In the genomic region with DNA sequence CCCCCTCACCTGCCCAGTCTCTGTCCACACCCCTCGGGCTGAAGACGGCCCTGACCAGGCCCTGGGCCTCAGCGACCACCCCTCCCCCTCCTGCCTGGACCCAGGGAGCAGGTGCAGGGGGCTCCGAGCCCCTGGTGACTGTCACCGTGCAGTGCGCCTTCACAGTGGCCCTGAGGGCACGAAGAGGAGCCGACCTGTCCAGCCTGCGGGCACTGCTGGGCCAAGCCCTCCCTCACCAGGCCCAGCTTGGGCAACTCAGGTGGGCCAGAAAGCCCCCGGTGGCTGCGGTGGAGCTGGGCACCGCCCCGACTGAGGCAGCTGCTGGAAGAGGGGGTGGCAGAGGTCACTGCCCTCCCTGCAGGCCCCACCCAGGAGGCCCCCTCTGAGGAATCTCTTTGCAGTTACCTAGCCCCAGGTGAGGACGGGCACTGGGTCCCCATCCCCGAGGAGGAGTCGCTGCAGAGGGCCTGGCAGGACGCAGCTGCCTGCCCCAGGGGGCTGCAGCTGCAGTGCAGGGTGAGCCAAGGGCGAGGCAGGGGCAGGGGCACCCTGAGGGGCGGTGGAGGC, we compare ENCODE assay signal across 17 cellular contexts. TPM values are rescaled to one million over a fixed set of nuclear protein-coding genes. Genes with fewer than 3 reads are reported as not detected.
"Had no signal": no experiment of that assay in that cellular context is flagged by ENCODE, and none has a peak within 500 bp of the region (broad histone marks: within the 10 kb centered on the region; RNA-seq: fewer than 3 reads in every experiment).

No MANE protein-coding gene starts in this region.

- H2AFZ ChIP-seq: neural progenitor cell had no signal

- H3K4me1 ChIP-seq: neural progenitor cell had no signal

- H3K4me3 ChIP-seq: neural progenitor cell, ovary had no signal

- H3K36me3 Mint-ChIP-seq: activated naive CD4-positive, alpha-beta T cell treated with anti-CD3 and anti-CD28 coated beads, Interleukin-2, amount 50 U/mL, for 24 hours; brain; neural progenitor cell; stimulated activated memory B cell treated with anti-CD40 and anti-IgM and Interleukin-4, amounts not matched to agents 10 μg/mL and 1 μg/mL and 100 μg/mL, for 72 hours had no signal

- H3K9ac ChIP-seq: neural progenitor cell had no signal

- H3K4me3 Mint-ChIP-seq: activated naive CD4-positive, alpha-beta T cell treated with anti-CD3 and anti-CD28 coated beads, Interleukin-2, amount 50 U/mL, for 24 hours; activated T-cell treated with anti-CD3 and anti-CD28 coated beads, Interleukin-2, amount 50 U/mL, for 4 hours; brain; central memory CD8-positive, alpha-beta T cell; dendritic cell treated with granulocyte-macrophage colony-stimulating factor and Interleukin-4, amounts not matched to agents 40 ng/mL and 50 ng/mL, for 4 days; effector memory CD8-positive, alpha-beta T cell; neural progenitor cell; stimulated activated memory B cell treated with anti-CD40 and anti-IgM and Interleukin-4, amounts not matched to agents 10 μg/mL and 1 μg/mL and 100 μg/mL, for 72 hours had no signal

- H3K4me1 Mint-ChIP-seq: activated naive CD4-positive, alpha-beta T cell treated with anti-CD3 and anti-CD28 coated beads, Interleukin-2, amount 50 U/mL, for 24 hours; brain; central memory CD8-positive, alpha-beta T cell; neural progenitor cell had no signal

- DNase-seq: activated CD4-positive, alpha-beta T cell treated with anti-CD3 and anti-CD28 coated beads for 1 hour; activated CD4-positive, alpha-beta T cell treated with anti-CD3 and anti-CD28 coated beads, Interleukin-2, amount 50 U/mL, for 48 hours; activated effector memory CD4-positive, alpha-beta T cell treated with Interleukin-2 at 50 U/mL for 16 hours; activated T-cell treated with anti-CD3 and anti-CD28 coated beads, Interleukin-2, amount 50 U/mL, for 4 hours; amniotic stem cell; effector memory CD8-positive, alpha-beta T cell; foreskin melanocyte; mammary epithelial cell; stimulated activated CD4-positive, alpha-beta T cell treated with anti-CD3 and anti-CD28 coated beads, Interleukin-2, amount 100 ng/mL, for 48 hours had no signal

- FAIRE-seq: urothelium cell line had no signal

- H3K27ac Mint-ChIP-seq: activated naive CD4-positive, alpha-beta T cell treated with anti-CD3 and anti-CD28 coated beads, Interleukin-2, amount 50 U/mL, for 24 hours; brain; dendritic cell treated with granulocyte-macrophage colony-stimulating factor and Interleukin-4, amounts not matched to agents 40 ng/mL and 50 ng/mL, for 4 days; effector memory CD8-positive, alpha-beta T cell; neural progenitor cell; stimulated activated memory B cell treated with anti-CD40 and anti-IgM and Interleukin-4, amounts not matched to agents 10 μg/mL and 1 μg/mL and 100 μg/mL, for 72 hours had no signal

- H3K9me3 Mint-ChIP-seq: activated naive CD4-positive, alpha-beta T cell treated with anti-CD3 and anti-CD28 coated beads, Interleukin-2, amount 50 U/mL, for 24 hours; activated T-cell treated with anti-CD3 and anti-CD28 coated beads, Interleukin-2, amount 50 U/mL, for 4 hours; brain; central memory CD8-positive, alpha-beta T cell; dendritic cell treated with granulocyte-macrophage colony-stimulating factor and Interleukin-4, amounts not matched to agents 40 ng/mL and 50 ng/mL, for 4 days; effector memory CD8-positive, alpha-beta T cell; neural progenitor cell; stimulated activated memory B cell treated with anti-CD40 and anti-IgM and Interleukin-4, amounts not matched to agents 10 μg/mL and 1 μg/mL and 100 μg/mL, for 72 hours had no signal

- H3K36me3 ChIP-seq: neural progenitor cell, ovary had no signal

- H3K4me2 ChIP-seq: neural progenitor cell had no signal

- H3K27me3 ChIP-seq: neural progenitor cell, ovary had no signal

- H3K27ac ChIP-seq: neural progenitor cell, ovary had no signal

- H3K27me3 Mint-ChIP-seq: activated naive CD4-positive, alpha-beta T cell treated with anti-CD3 and anti-CD28 coated beads, Interleukin-2, amount 50 U/mL, for 24 hours; brain; central memory CD8-positive, alpha-beta T cell; effector memory CD8-positive, alpha-beta T cell had no signal

- H3K9me3 ChIP-seq: ovary had no signal

- ATAC-seq: activated T-cell treated with anti-CD3 and anti-CD28 coated beads, Interleukin-2, amount 50 U/mL, for 4 hours; effector memory CD8-positive, alpha-beta T cell; stimulated activated memory B cell treated with anti-CD40 and anti-IgM and Interleukin-4, amounts not matched to agents 10 μg/mL and 1 μg/mL and 100 μg/mL, for 72 hours had no signal

RNA-seq across cellular contexts. Expression of a gene that starts 7.7 kb away (rescaled TPM):
- total RNA-seq: activated T-cell treated with anti-CD3 and anti-CD28 coated beads, Interleukin-2, amount 50 U/mL, for 4 hours had no signal
